Comparison of ENCODE assay signal across 8 cellular contexts in the genomic region with DNA sequence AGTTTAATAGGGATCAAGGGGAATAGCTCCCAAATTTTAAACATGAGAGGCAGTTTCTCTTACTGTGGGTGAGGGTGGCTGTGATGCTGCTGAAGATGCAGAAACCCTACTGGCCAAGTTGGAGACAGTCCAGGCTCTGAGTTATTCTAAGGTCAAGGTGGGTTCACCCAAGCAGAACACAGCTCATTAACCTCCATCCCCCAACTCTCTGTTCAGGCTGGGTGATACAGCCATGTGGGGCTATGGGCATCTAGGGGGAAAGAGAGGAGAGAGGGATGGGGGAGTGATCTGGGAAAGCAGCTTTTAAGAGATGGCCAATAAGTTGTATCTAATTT. TPM values are rescaled to one million over a fixed set of nuclear protein-coding genes. Genes with fewer than 3 reads are reported as not detected.
DNase-seq lines count a peak whose midpoint lies in the region; ATAC-seq and TF ChIP-seq lines count a peak whose summit lies in the region.

No MANE protein-coding gene starts in this region.

- peak overlapping the region; percentile 51 for H3K4me3 Mint-ChIP-seq in nephron progenitor cell

- intact Hi-C loops in lower leg skin (cut with DNase I; ENCODE audit: low total_unique reads), result loop anchor here (10.0 kb wide), 1 partner anchor 181 kb away; no protein-coding TSS in a partner anchor

- no peaks in the 10 kb centered on the region for H3K36me3 ChIP-seq in OCI-LY1 (ENCODE audit: insufficient read depth, low read length)

- H3K9ac ChIP-seq in OCI-LY1 (ENCODE audit: low read length), result peak overlapping the region; percentile 61

- no peaks in the 10 kb centered on the region for H3K9me3 ChIP-seq in OCI-LY1 (ENCODE audit: low read length)

- H3K9me3 Mint-ChIP-seq in nephron progenitor cell, result no peaks in the 10 kb centered on the region

- H3K4me3 ChIP-seq in OCI-LY1 (ENCODE audit: low read depth, low read length, poor library complexity, severe bottlenecking) (peak overlapping the region; percentile 34), lower leg skin (ENCODE audit: low read depth, poor library complexity, severe bottlenecking) (no peak overlapping the region)

- H3K4me1 Mint-ChIP-seq in nephron progenitor cell, result peaks cover 60% of the 10 kb centered on the region

- H3K79me2 ChIP-seq in OCI-LY1 (ENCODE audit: insufficient read depth, low read length), result no peaks in the 10 kb centered on the region

- TF ChIP-seq CTCF in OCI-LY1 (IDR thresholded peaks at IDR 0.05; ENCODE audit: low read length), result no peak; the same call in 1 of the 2 replicates
- no peak for TF ChIP-seq CTCF in nephron progenitor cell (IDR thresholded peaks at IDR 0.05)
- no peak for TF ChIP-seq CTCF in lower leg skin (IDR thresholded peaks at IDR 0.05)

- H4K20me1 ChIP-seq in OCI-LY1 (ENCODE audit: insufficient read depth, low read length), result no peaks in the 10 kb centered on the region

- H3K27me3 ChIP-seq in OCI-LY1 (ENCODE audit: insufficient read depth, low read length), result no peaks in the 10 kb centered on the region

- no peak overlapping the region for H2AFZ ChIP-seq in OCI-LY1 (ENCODE audit: low read length)

- H3K4me1 ChIP-seq in OCI-LY1 (ENCODE audit: insufficient read depth, low read length, severe bottlenecking), result peaks cover 90% of the 10 kb centered on the region

- no peaks in the 10 kb centered on the region for H3K27me3 Mint-ChIP-seq in nephron progenitor cell (ENCODE audit: low read depth, poor library complexity)

- peak overlapping the region; percentile 96 for H3K27ac Mint-ChIP-seq in nephron progenitor cell

- H3K36me3 Mint-ChIP-seq in nephron progenitor cell (ENCODE audit: low read depth), result no peaks in the 10 kb centered on the region

- TF ChIP-seq POLR2A in GM18505 (IDR thresholded peaks at IDR 0.05; ENCODE audit: borderline replicate concordance, extremely low read depth, insufficient read depth, insufficient read length), result no peak
- no peak for TF ChIP-seq POLR2A in lower leg skin (IDR thresholded peaks at IDR 0.05)

- ATAC-seq in GM18505 (IDR thresholded peaks at IDR 0.05; ENCODE audit: unreplicated experiment) (peak; percentile 59), HG02571 (IDR thresholded peaks at IDR 0.05; ENCODE audit: unreplicated experiment) (peak; percentile 65)

- H3F3A ChIP-seq in OCI-LY1 (ENCODE audit: insufficient read depth, low read length), result no peaks in the 10 kb centered on the region

- peak overlapping the region; percentile 56 for H3K4me2 ChIP-seq in OCI-LY1 (ENCODE audit: low read length)

- H3K9me2 ChIP-seq in OCI-LY1 (ENCODE audit: low read depth, low read length), result no peaks in the 10 kb centered on the region

- H3K27ac ChIP-seq in OCI-LY1 (ENCODE audit: low read depth, low read length, poor library complexity, severe bottlenecking), result peak overlapping the region; percentile 97

- DNase-seq in nephron progenitor cell, result peak; percentile 26
- no peak for DNase-seq in T-helper 2 cell
- DNase-seq in anterior cingulate cortex (lab: John Stamatoyannopoulos, UW), result no peak
- no peak for DNase-seq in GF-D8 (lab: John Stamatoyannopoulos, UW)
- DNase-seq in lower leg skin (ENCODE audit: low spot score in 2 of 2), result no peak

RNA-seq across cellular contexts. Expression of gene TRAM2, which starts 18.9 kb away (rescaled TPM):
- 10 to 100 TPM in 1 of 4 donors, 1 to 10 TPM in 3; 3.7 to 11.5 (median 7.0) TPM for total RNA-seq in lower leg skin
